28 cellular contexts compared by ENCODE assay signal in genomic region chr1:184790642-184791041, GRCh38. TPM values are rescaled to one million over a fixed set of nuclear protein-coding genes. Genes with fewer than 3 reads are reported as not detected.
DNase-seq lines count a peak whose midpoint lies in the region; ATAC-seq and TF ChIP-seq lines count a peak whose summit lies in the region.
"Had no signal": no experiment of that assay in that cellular context is flagged by ENCODE, and none has a peak within 500 bp of the region (broad histone marks: within the 10 kb centered on the region; RNA-seq: fewer than 3 reads in every experiment).

No MANE protein-coding gene starts in this region.

- TF ChIP-seq CTCF in HFF-Myc (IDR thresholded peaks at IDR 0.05; ENCODE audit: low read depth, low read length, missing control alignments): no peak
- no peak for TF ChIP-seq CTCF in astrocyte of the spinal cord (IDR thresholded peaks at IDR 0.05; ENCODE audit: low read depth, low read length)

- ATAC-seq in GM19328 (IDR thresholded peaks at IDR 0.05; ENCODE audit: unreplicated experiment): no peak
- ATAC-seq: activated CD4-positive, alpha-beta T cell treated with anti-CD3 and anti-CD28 coated beads for 36 hours; GM23338; left ventricle myocardium superior; natural killer cell had no signal

- peak; percentile 23 for DNase-seq in A172 (ENCODE audit: low spot score)
- DNase-seq in HFF-Myc (ENCODE audit: extremely low read depth, low read depth): peak; percentile 40
- peak; percentile 91 for DNase-seq in NCI-H748 (lab: John Stamatoyannopoulos, UW; ENCODE audit: unreplicated experiment)
- DNase-seq in astrocyte of the spinal cord (ENCODE audit: low read depth, low spot score): peak; percentile 11
- no peak for DNase-seq in COLO668 (lab: John Stamatoyannopoulos, UW; ENCODE audit: unreplicated experiment)
- DNase-seq in superior temporal gyrus (ENCODE audit: extremely low spot score): no peak
- no peak for DNase-seq in SHP77 treated with DMSO at 0.1 percent for 48 hours (lab: John Stamatoyannopoulos, UW)
- DNase-seq: activated CD4-positive, alpha-beta T cell treated with anti-CD3 and anti-CD28 coated beads for 36 hours; activated T-cell treated with anti-CD3 and anti-CD28 coated beads, Interleukin-2, amount 50 U/mL, for 24 hours; adrenal gland; effector memory CD4-positive, alpha-beta T cell; hypothalamus; left ventricle myocardium superior; midbrain; natural killer cell; NCI-H2029; NCI-H510A; ovary; retina; small intestine; stimulated activated CD4-positive, alpha-beta T cell treated with anti-CD3 and anti-CD28 coated beads, Interleukin-1b, Interleukin-23, amount 100 ng/mL, for 48 hours; T-helper 2 cell; testis; uterus had no signal

- no peak overlapping the region for H3K4me3 ChIP-seq in HFF-Myc (replicated peaks; ENCODE audit: low read depth, low read length)
- no peak overlapping the region for H3K4me3 ChIP-seq in astrocyte of the spinal cord (ENCODE audit: low read depth, low read length)
- H3K4me3 ChIP-seq: adrenal gland, GM23338, MG63, ovary, SK-N-MC, testis, uterus had no signal

- in situ Hi-C loops in astrocyte of the spinal cord (cut with HindIII; ENCODE audit: low sequenced_read_pairs): no loop called here

RNA-seq across cellular contexts. Expression of gene EDEM3, which starts 36.0 kb away (rescaled TPM):
- total RNA-seq in A172 (2014; rRNA removed; shearing (Covaris generic)): 41.6 and 50.0 TPM in 2 replicates

Comparison
In these comparisons a context has a peak if more than half of its experiments do, and no peak if none do; other contexts are left out.
1. DNase-seq: peak in A172 (single experiment), HFF-Myc (single experiment), NCI-H748 (single experiment) and astrocyte of the spinal cord (single experiment); none in COLO668 (single experiment), superior temporal gyrus (single experiment) and SHP77 treated with DMSO at 0.1 percent for 48 hours (single experiment).